Comparison of ENCODE assay signal across 1 cellular context in genomic region chr1:20343149-20343936, GRCh38.
TF ChIP-seq lines count a peak whose summit lies in the region.

No MANE protein-coding gene starts in this region.

TF ChIP-seq in GM12878, 131 proteins besides CTCF, POLR2A, EP300 and RAD21 (continued from another document):
- TF ChIP-seq MEF2B (IDR thresholded peaks at IDR 0.05; ENCODE audit: partially characterized antibody, poor library complexity, severe bottlenecking) (no peak), ZSCAN29 (IDR thresholded peaks at IDR 0.05) (no peak), FOXM1 (IDR thresholded peaks at IDR 0.05; ENCODE audit: low read depth, low read length) (no peak), NR2C2 (IDR thresholded peaks at IDR 0.05; ENCODE audit: borderline replicate concordance, control insufficient read depth, insufficient read length, low read depth) (no peak), EGR1 (IDR thresholded peaks at IDR 0.05; ENCODE audit: borderline replicate concordance in 1 of 2, low read depth in 2 of 2, low read length in 2 of 2) (0 out of 3 replicates have a peak, but pooled peaks of 1 of the 2 experiments have one; percentile 27), DPF2 (IDR thresholded peaks at IDR 0.05) (no peak), ATF7 (IDR thresholded peaks at IDR 0.05; ENCODE audit: low read depth) (no peak), MLLT1 (IDR thresholded peaks at IDR 0.05) (no peak), POU2F2 (IDR thresholded peaks at IDR 0.05; ENCODE audit: borderline replicate concordance, low read depth, low read length) (no peak), BCL3 (IDR thresholded peaks at IDR 0.05; ENCODE audit: borderline replicate concordance, insufficient read depth, low read depth, low read length, poor library complexity, severe bottlenecking) (no peak), SKIL (IDR thresholded peaks at IDR 0.05; ENCODE audit: low read depth, poor library complexity, severe bottlenecking) (no peak), ZNF24 (IDR thresholded peaks at IDR 0.05) (no peak), ZNF592 (IDR thresholded peaks at IDR 0.05) (no peak), NFYA (IDR thresholded peaks at IDR 0.05; ENCODE audit: borderline replicate concordance, low read depth, low read length) (no peak)
